ENCODE assay signal across 30 cellular contexts in genomic region chr20:2709205-2709981, GRCh38. TPM values are rescaled to one million over a fixed set of nuclear protein-coding genes. Genes with fewer than 3 reads are reported as not detected.
DNase-seq lines count a peak whose midpoint lies in the region; ATAC-seq, FAIRE-seq and TF ChIP-seq lines count a peak whose summit lies in the region.
"Had no signal": no experiment of that assay in that cellular context is flagged by ENCODE, and none has a peak within 500 bp of the region (broad histone marks: within the 10 kb centered on the region; RNA-seq: fewer than 3 reads in every experiment).

No MANE protein-coding gene starts in this region.

- no peak for TF ChIP-seq POLR2A in H1 (IDR thresholded peaks at IDR 0.05; ENCODE audit: control extremely low read depth in 1 of 2, low read depth in 2 of 2, low read length in 2 of 2)
- TF ChIP-seq POLR2A in tibial nerve (IDR thresholded peaks at IDR 0.05) = no peak

- H3K18ac ChIP-seq in H1 (ENCODE audit: extremely low read depth, low read length) = no peak overlapping the region

- TF ChIP-seq CTCF in right atrium auricular region (IDR thresholded peaks at IDR 0.05) = no peak
- TF ChIP-seq CTCF in H1 (IDR thresholded peaks at IDR 0.05; ENCODE audit: control extremely low read depth in 1 of 3, insufficient read depth in 1 of 3, low read depth in 1 of 3, low read length in 3 of 3) = no peak
- TF ChIP-seq CTCF in tibial nerve (IDR thresholded peaks at IDR 0.05) = no peak

- DNase-seq in right atrium auricular region (ENCODE audit: low spot score) (peak; percentile 48), left ventricle myocardium superior (no peak), H1 (ENCODE audit: low read depth in 1 of 2, low spot score in 2 of 2) (no peak), mucosa of gallbladder (ENCODE audit: low spot score) (peak; percentile 6), activated gamma-delta T cell treated with Interleukin-2 at 50 U/mL for 16 hours (no peak), NCI-H345 (lab: John Stamatoyannopoulos, UW) (no peak), tibial nerve (ENCODE audit: low spot score in 2 of 2) (no peak), NCI-H526 (lab: John Stamatoyannopoulos, UW) (no peak)
- DNase-seq: activated CD4-positive, alpha-beta memory T cell treated with anti-CD3 and anti-CD28 coated beads for 36 hours; activated naive CD8-positive, alpha-beta T cell treated with anti-CD3 and anti-CD28 coated beads for 36 hours; CD4-positive, alpha-beta T cell; colonic mucosa; effector CD8-positive, alpha-beta T cell; Kasumi-1; kidney; lower lobe of right lung; NCI-H2029; NCI-H69; stimulated activated naive CD4-positive, alpha-beta T cell had no signal

- no peak overlapping the region for H3K56ac ChIP-seq in H1 (replicated peaks; ENCODE audit: insufficient read length, low read depth, low read length)

- no peak overlapping the region for H2BK120ac ChIP-seq in H1 (replicated peaks; ENCODE audit: low read depth, low read length)

- no peak overlapping the region for H4K5ac ChIP-seq in H1 (ENCODE audit: insufficient read length, low read depth, low read length)

- H3K23me2 ChIP-seq in H1 (ENCODE audit: low read depth, low read length) = no peaks in the 10 kb centered on the region; the same call in 1 of the 2 replicates

- H3K27me3 ChIP-seq in right atrium auricular region (no peaks in the 10 kb centered on the region), H1 (replicated peaks in 1 of 4; ENCODE audit: control insufficient read depth in 3 of 4, extremely low read depth in 1 of 4, insufficient read depth in 3 of 4, low read length in 3 of 4) (peaks cover 0 to 24% (median 14%) of the 10 kb centered on the region in 4 experiments; a peak in 5 of 7 replicates), tibial nerve (no peaks in the 10 kb centered on the region)
- H3K27me3 ChIP-seq: ascending aorta, cardiac muscle cell, colonic mucosa had no signal

- 86% methylated on average over 6 of the region's 17 CpGs; no CpG with 5 or more reads in 1 of the 2 experiments for WGBS in H1 (ENCODE audit: extremely low coverage in 1 of 2, insufficient coverage in 1 of 2, insufficient read length in 1 of 2, insufficient replicate concordance in 2 of 2, low coverage in 1 of 2, low lambda C conversion rate in 2 of 2, missing lambda C conversion rate in 1 of 2), 2 experiments
- WGBS in tibial nerve, 2 donors = 57% methylated on average over 15 to 17 of the region's 17 CpGs

- peak overlapping the region; percentile 3 to 51; a peak in 1 of 4 replicates for H3K4me2 ChIP-seq in H1 (ENCODE audit: insufficient read depth in 1 of 2, low read depth in 2 of 2, low read length in 2 of 2)
- H3K4me2 ChIP-seq: A549, smooth muscle cell had no signal

- H3K4me1 ChIP-seq in right atrium auricular region (no peaks in the 10 kb centered on the region), H1 (replicated peaks in 1 of 4; ENCODE audit: control insufficient read depth in 3 of 4, insufficient read depth in 4 of 4, low read length in 3 of 4) (peaks cover 2 to 46% (median 24%) of the 10 kb centered on the region in 4 experiments), tibial nerve (no peaks in the 10 kb centered on the region)
- H3K4me1 ChIP-seq: A549, ascending aorta, colonic mucosa, lower lobe of right lung, parathyroid adenoma had no signal

- CTCF ChIA-PET in H1 (lab: Charles Lee; ENCODE audit: partially characterized antibody) = interaction anchor here (0.8 to 17.4 kb wide), 9 partner anchors 9 to 46 kb away, joined by 3 to 286 read pairs (median 4); no protein-coding TSS in a partner anchor

- H2BK20ac ChIP-seq in H1 (ENCODE audit: low read length) = 0 out of 2 replicates have a peak overlapping the region, but pooled peaks have one; percentile 72

- H2BK15ac ChIP-seq in H1 (ENCODE audit: low read length) = 0 out of 2 replicates have a peak overlapping the region, but pooled peaks have one; percentile 53

- H3K27ac ChIP-seq in right atrium auricular region (no peak overlapping the region), H1 (ENCODE audit: low read depth, low read length) (no peak overlapping the region), tibial nerve (no peak overlapping the region)
- H3K27ac ChIP-seq: A549, ascending aorta, cardiac muscle cell, colonic mucosa, lower lobe of right lung, parathyroid adenoma had no signal

- no peak overlapping the region for H2BK5ac ChIP-seq in H1 (ENCODE audit: low read depth, low read length)

- no peak overlapping the region for H2AFZ ChIP-seq in H1 (ENCODE audit: low read length)
- H2AFZ ChIP-seq: parathyroid adenoma had no signal

- intact Hi-C loops in left ventricle myocardium superior (cut with micrococcal nuclease) = no loop called here

- no peaks in the 10 kb centered on the region for H4K20me1 ChIP-seq in H1 (replicated peaks in 1 of 2; ENCODE audit: control insufficient read depth in 1 of 2, insufficient read depth in 2 of 2, low read length in 2 of 2)

- no peaks in the 10 kb centered on the region for H3K9me3 ChIP-seq in right atrium auricular region
- no peaks in the 10 kb centered on the region for H3K9me3 ChIP-seq in H1 (ENCODE audit: insufficient read depth in 2 of 2, low read depth in 1 of 2, low read length in 1 of 2)
- H3K9me3 ChIP-seq in tibial nerve = no peaks in the 10 kb centered on the region
- H3K9me3 ChIP-seq: A549, ascending aorta, colonic mucosa, lower lobe of right lung had no signal

- H3K79me1 ChIP-seq in H1 (ENCODE audit: low read depth, low read length) = no peaks in the 10 kb centered on the region; the same call in 1 of the 2 replicates

- no peak overlapping the region for H3K23ac ChIP-seq in H1 (ENCODE audit: insufficient read length)

- H3K9ac ChIP-seq in H1 (replicated peaks in 1 of 4; ENCODE audit: extremely low read depth in 1 of 4, low read depth in 3 of 4, low read length in 3 of 4) = no peak overlapping the region
- H3K9ac ChIP-seq: parathyroid adenoma had no signal

- POLR2A ChIA-PET in H1 (lab: Charles Lee; ENCODE audit: partially characterized antibody) = interaction anchor here (1.1 to 1.8 kb wide), 3 partner anchors 9 to 36 kb away, joined by 3 to 5 read pairs (median 3); partner anchors contain the start of gene EBF4

- H3K14ac ChIP-seq in H1 (ENCODE audit: insufficient read length) = no peak overlapping the region

- FAIRE-seq in H1 (lab: Jason Lieb, UNC) = no peak
- FAIRE-seq: A549, kidney, TTC549 had no signal

- H4K91ac ChIP-seq in H1 (replicated peaks; ENCODE audit: insufficient read length, low read length) = no peak overlapping the region

- peak overlapping the region; percentile 84; the same call in 1 of the 2 replicates for H2BK12ac ChIP-seq in H1 (ENCODE audit: low read depth, low read length)

- H4K8ac ChIP-seq in H1 (ENCODE audit: extremely low read depth, insufficient read depth, low read length) = peak overlapping the region; percentile 65

- no peak for TF ChIP-seq EP300 in H1 (IDR thresholded peaks at IDR 0.05; ENCODE audit: borderline replicate concordance in 1 of 2, low read depth in 2 of 2, low read length in 2 of 2)
- TF ChIP-seq EP300 in tibial nerve (IDR thresholded peaks at IDR 0.05) = no peak

- no peak for TF ChIP-seq RAD21 in H1 (IDR thresholded peaks at IDR 0.05 in 1 of 2, conservative IDR thresholded peaks at IDR 0.05 in 1 of 2; ENCODE audit: low read depth in 2 of 2, low read length in 2 of 2)

- no peak for ATAC-seq in left ventricle myocardium superior
- ATAC-seq: A549; activated CD4-positive, CD25-positive, alpha-beta regulatory T cell treated with anti-CD3 and anti-CD28 coated beads, Interleukin-2, amount 50 U/mL, for 24 hours; activated T-helper 17 cell treated with anti-CD3 and anti-CD28 coated beads, Interleukin-2, amount 50 U/mL, for 72 hours; HCT116; lower lobe of right lung; Right ventricle myocardium inferior; SK-N-SH treated with all-trans-retinoic acid at 6 μM for 48 hours had no signal

- no peaks in the 10 kb centered on the region for H3K79me2 ChIP-seq in H1 (ENCODE audit: control insufficient read depth in 1 of 2, insufficient read depth in 2 of 2, low read length in 2 of 2)
- H3K79me2 ChIP-seq: parathyroid adenoma had no signal

- H2AK5ac ChIP-seq in H1 (ENCODE audit: low read depth, low read length) = no peak overlapping the region; the same call in 1 of the 2 replicates

- no peaks in the 10 kb centered on the region for H3K36me3 ChIP-seq in right atrium auricular region
- no peaks in the 10 kb centered on the region for H3K36me3 ChIP-seq in H1 (ENCODE audit: control insufficient read depth in 2 of 4, insufficient read depth in 4 of 4, low read length in 3 of 4)
- H3K36me3 ChIP-seq in tibial nerve = peaks cover 0 to 16% (median 0%) of the 10 kb centered on the region in 3 donors
- H3K36me3 ChIP-seq: ascending aorta, cardiac muscle cell, colonic mucosa, lower lobe of right lung had no signal

- H3K4me3 ChIP-seq in right atrium auricular region = no peak overlapping the region
- no peak overlapping the region for H3K4me3 ChIP-seq in H1 (ENCODE audit: extremely low read depth in 1 of 4, insufficient read depth in 2 of 4, low read depth in 3 of 4, low read length in 4 of 4)
- no peak overlapping the region for H3K4me3 ChIP-seq in tibial nerve
- H3K4me3 ChIP-seq: A549, ascending aorta, cardiac muscle cell, colonic mucosa, lower lobe of right lung, smooth muscle cell had no signal

- no peak overlapping the region for H3K4ac ChIP-seq in H1 (replicated peaks; ENCODE audit: insufficient read length, low read depth, low read length)

RNA-seq across cellular contexts. Expression of gene EBF4, which starts 16.8 kb away (rescaled TPM):
- 1 to 10 TPM; 2.5 to 8.5 TPM for total RNA-seq in right atrium auricular region
- total RNA-seq in left ventricle myocardium superior = 3.7 TPM
- 1.2 and 1.6 TPM in 2 replicates for total RNA-seq in H1 (2021; fragmentation: NEBNext Ultra II Directional; extraction: Animal tissue kit (Norgen Biotek cat#: 25700))
- polyA plus RNA-seq in H1 (2011; rRNA removed) = 2.9 and 3.6 TPM in 2 replicates
- 2.9 TPM for polyA plus RNA-seq in H1 (2011; cell fraction: cytosol; rRNA removed)
- polyA plus RNA-seq in H1 (2011; cell fraction: nucleus; rRNA removed) = 16.0 TPM
- 3.0 to 6.6 TPM (median 3.9 TPM) in 4 replicates for polyA plus RNA-seq in H1 (2012, experiment 1 of 2)
- polyA plus RNA-seq in H1 (2012, experiment 2 of 2) = 2.3 TPM
- 1.5 TPM for polyA plus RNA-seq in H1 (2013, experiment 1 of 2)
- polyA plus RNA-seq in H1 (2013, experiment 2 of 2) = 1.2 TPM
- polyA minus RNA-seq in H1 (2011; rRNA and poly(A)+ RNA removed) = 1.7 and 2.3 TPM in 2 replicates
- 1.9 TPM for polyA minus RNA-seq in H1 (2011; cell fraction: cytosol; rRNA and poly(A)+ RNA removed)
- 2.4 TPM for polyA minus RNA-seq in H1 (2011; cell fraction: nucleus; rRNA and poly(A)+ RNA removed)
- 12.7 TPM for total RNA-seq in mucosa of gallbladder
- 10 to 100 TPM in 2 of 4 donors, 1 to 10 TPM in 2; 4.8 to 17.5 (median 10.4) TPM for total RNA-seq in tibial nerve

RNA-seq across cellular contexts. Expression of gene IDH3B, which starts 45.4 kb away (rescaled TPM):
- total RNA-seq in right atrium auricular region (100 to 1,000 TPM; 145 to 217 TPM), left ventricle myocardium superior (247 TPM), mucosa of gallbladder (81.0 TPM), tibial nerve (100 to 1,000 TPM; 101 to 141 (median 116) TPM)
- total RNA-seq in H1 (2021; fragmentation: NEBNext Ultra II Directional; extraction: Animal tissue kit (Norgen Biotek cat#: 25700)) = 103 and 110 TPM in 2 replicates
- polyA plus RNA-seq in H1 (2011; rRNA removed) = 162 and 167 TPM in 2 replicates
- 202 TPM for polyA plus RNA-seq in H1 (2011; cell fraction: cytosol; rRNA removed)
- 428 TPM for polyA plus RNA-seq in H1 (2011; cell fraction: nucleus; rRNA removed)
- polyA plus RNA-seq in H1 (2012, experiment 1 of 2) = 129 to 159 TPM (median 155 TPM) in 4 replicates
- polyA plus RNA-seq in H1 (2012, experiment 2 of 2) = 85.7 TPM
- 59.3 TPM for polyA plus RNA-seq in H1 (2013, experiment 1 of 2)
- polyA plus RNA-seq in H1 (2013, experiment 2 of 2) = 52.9 TPM
- 173 and 188 TPM in 2 replicates for polyA minus RNA-seq in H1 (2011; rRNA and poly(A)+ RNA removed)
- 64.4 TPM for polyA minus RNA-seq in H1 (2011; cell fraction: cytosol; rRNA and poly(A)+ RNA removed)
- 114 TPM for polyA minus RNA-seq in H1 (2011; cell fraction: nucleus; rRNA and poly(A)+ RNA removed)

RNA-seq across cellular contexts. Expression of gene NOP56, which starts 57.0 kb away (rescaled TPM):
- total RNA-seq in right atrium auricular region (10 to 100 TPM; 30.9 to 47.1 TPM), left ventricle myocardium superior (54.2 TPM), mucosa of gallbladder (82.9 TPM), tibial nerve (100 to 1,000 TPM in 1 of 4 donors, 10 to 100 TPM in 3; 80.0 to 141 (median 87.6) TPM)
- 668 and 677 TPM in 2 replicates for total RNA-seq in H1 (2021; fragmentation: NEBNext Ultra II Directional; extraction: Animal tissue kit (Norgen Biotek cat#: 25700))
- polyA plus RNA-seq in H1 (2011; rRNA removed) = 364 and 391 TPM in 2 replicates
- polyA plus RNA-seq in H1 (2011; cell fraction: cytosol; rRNA removed) = 433 TPM
- polyA plus RNA-seq in H1 (2011; cell fraction: nucleus; rRNA removed) = 1,642 TPM
- polyA plus RNA-seq in H1 (2012, experiment 1 of 2) = 603 to 679 TPM (median 649 TPM) in 4 replicates
- 135 TPM for polyA plus RNA-seq in H1 (2012, experiment 2 of 2)
- 937 TPM for polyA plus RNA-seq in H1 (2013, experiment 1 of 2)
- 806 TPM for polyA plus RNA-seq in H1 (2013, experiment 2 of 2)
- polyA minus RNA-seq in H1 (2011; rRNA and poly(A)+ RNA removed) = 546 and 558 TPM in 2 replicates
- polyA minus RNA-seq in H1 (2011; cell fraction: cytosol; rRNA and poly(A)+ RNA removed) = 255 TPM
- 857 TPM for polyA minus RNA-seq in H1 (2011; cell fraction: nucleus; rRNA and poly(A)+ RNA removed)

Comparison
In these comparisons a context has a peak if more than half of its experiments do, and no peak if none do; other contexts are left out.
1. DNase-seq: peak in right atrium auricular region (single experiment) and mucosa of gallbladder (single experiment); none in left ventricle myocardium superior (single experiment), H1 (0 of 2), activated gamma-delta T cell treated with Interleukin-2 at 50 U/mL for 16 hours (single experiment), NCI-H345 (single experiment), tibial nerve (0 of 2) and NCI-H526 (0 of 2).